ENCODE assay signal across 11 cellular contexts in the genomic region with DNA sequence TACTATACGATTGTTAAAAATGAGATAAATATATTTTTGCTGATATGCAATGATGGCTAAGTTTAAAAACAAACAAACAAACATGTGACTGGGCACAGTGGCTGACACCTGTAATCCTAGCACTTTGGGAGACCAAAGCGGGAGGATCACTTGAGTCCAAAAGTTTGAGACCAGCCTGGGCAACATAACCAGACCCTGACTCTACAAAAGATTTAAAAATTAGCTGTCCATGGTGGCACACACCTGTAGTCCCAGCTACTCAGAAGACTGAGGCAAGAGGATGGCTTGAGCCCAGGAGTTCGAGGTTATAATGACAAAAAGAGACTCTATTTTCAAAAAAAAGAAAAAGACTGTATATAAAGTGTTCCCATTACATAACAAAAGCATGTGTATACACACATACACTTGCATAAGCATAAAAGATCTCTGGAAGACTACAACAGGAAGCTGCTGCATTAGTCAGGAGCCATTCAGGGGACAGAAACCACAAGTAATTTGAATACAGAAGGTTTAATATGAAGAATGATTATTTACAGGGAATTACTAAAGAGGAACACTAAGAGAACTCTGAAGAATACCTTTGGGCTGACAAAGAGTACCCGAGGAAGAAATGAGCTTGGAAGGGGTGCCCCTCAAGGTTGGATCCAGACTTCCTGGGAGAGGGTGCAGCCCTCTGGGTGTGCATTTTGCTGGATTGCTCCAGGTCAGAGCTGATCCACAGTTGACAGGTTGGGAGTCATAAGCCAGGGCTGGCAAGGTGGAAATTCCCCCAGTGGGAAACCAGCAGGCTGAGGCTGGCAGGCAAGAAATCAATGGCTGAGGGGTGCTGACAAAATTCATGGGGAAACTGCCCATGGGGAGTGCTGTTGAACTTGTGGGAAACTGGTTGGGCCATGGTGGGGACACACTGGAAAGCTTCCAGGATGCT. TPM values are rescaled to one million over a fixed set of nuclear protein-coding genes. Genes with fewer than 3 reads are reported as not detected.
DNase-seq lines count a peak whose midpoint lies in the region; TF ChIP-seq lines count a peak whose summit lies in the region.
"Had no signal": no experiment of that assay in that cellular context is flagged by ENCODE, and none has a peak within 500 bp of the region (broad histone marks: within the 10 kb centered on the region; RNA-seq: fewer than 3 reads in every experiment).

No MANE protein-coding gene starts in this region.

- peak overlapping the region; percentile 45 for H4K8ac ChIP-seq in mesenchymal stem cell (ENCODE audit: low read length)

- H3K27me3 ChIP-seq in adipocyte (replicated peaks; ENCODE audit: control insufficient read depth, insufficient read depth, low read length), result no peaks in the 10 kb centered on the region
- no peaks in the 10 kb centered on the region for H3K27me3 ChIP-seq in mesenchymal stem cell (ENCODE audit: control insufficient read depth in 1 of 2, insufficient read depth in 1 of 2, low read length in 2 of 2)
- H3K27me3 ChIP-seq: body of pancreas had no signal

- DNase-seq in adipocyte (ENCODE audit: low read depth) (peak; percentile 33), mesenchymal stem cell (peak; percentile 82), amygdala (lab: John Stamatoyannopoulos, UW) (no peak), NCI-H1105 treated with DMSO at 0.1 percent for 48 hours (lab: John Stamatoyannopoulos, UW) (no peak), NCI-H510A (lab: John Stamatoyannopoulos, UW) (no peak), DMS 273 (lab: John Stamatoyannopoulos, UW; ENCODE audit: unreplicated experiment) (no peak)
- DNase-seq: natural killer cell; stimulated activated CD4-positive, alpha-beta T cell treated with anti-CD3 and anti-CD28 coated beads, Interleukin-4, amount 100 ng/mL, for 4 hours had no signal

- TF ChIP-seq CTCF in C4-2B (conservative IDR thresholded peaks at IDR 0.05), result no peak

- peaks cover 18% of the 10 kb centered on the region for H3K4me1 ChIP-seq in adipocyte (ENCODE audit: control insufficient read depth, insufficient read depth, low read length)
- H3K4me1 ChIP-seq in mesenchymal stem cell (ENCODE audit: control insufficient read depth, insufficient read depth, low read depth, low read length), result peaks cover 7% of the 10 kb centered on the region

- peak overlapping the region; percentile 61 to 73 for H3K18ac ChIP-seq in mesenchymal stem cell (ENCODE audit: low read depth in 1 of 2, low read length in 2 of 2)

- H3K9me3 ChIP-seq in adipocyte (ENCODE audit: control insufficient read depth, low read length) (no peaks in the 10 kb centered on the region), mesenchymal stem cell (ENCODE audit: control insufficient read depth, low read length) (no peaks in the 10 kb centered on the region)
- H3K9me3 ChIP-seq: body of pancreas had no signal

- 44% methylated on average over 2 of the region's 4 CpGs for WGBS in mesenchymal stem cell

- TF ChIP-seq RAD21 in Ishikawa (IDR thresholded peaks at IDR 0.05; ENCODE audit: low read depth), result no peak

- H2AFZ ChIP-seq in mesenchymal stem cell (ENCODE audit: low read depth, low read length), result peak overlapping the region; percentile 32

- H3K79me1 ChIP-seq in mesenchymal stem cell (replicated peaks; ENCODE audit: low read length, poor library complexity, severe bottlenecking), result no peaks in the 10 kb centered on the region

- peak overlapping the region; percentile 19 for H2BK120ac ChIP-seq in mesenchymal stem cell (ENCODE audit: low read depth, low read length)

- H2BK5ac ChIP-seq in mesenchymal stem cell (ENCODE audit: low read depth, low read length, poor library complexity, severe bottlenecking), result no peak overlapping the region

- H2BK15ac ChIP-seq in mesenchymal stem cell (ENCODE audit: low read depth, poor library complexity, severe bottlenecking), result peak overlapping the region; percentile 60

- H3K4me3 ChIP-seq in adipocyte (ENCODE audit: low read length), result no peak overlapping the region
- H3K4me3 ChIP-seq in mesenchymal stem cell (ENCODE audit: insufficient read depth in 1 of 2, low read depth in 1 of 2, low read length in 2 of 2), result no peak overlapping the region
- H3K4me3 ChIP-seq: body of pancreas had no signal

- H3K36me3 ChIP-seq in adipocyte (ENCODE audit: control insufficient read depth, insufficient read depth, low read length, severe bottlenecking), result no peaks in the 10 kb centered on the region
- H3K36me3 ChIP-seq in mesenchymal stem cell (ENCODE audit: control insufficient read depth in 1 of 2, insufficient read depth in 2 of 2, low read depth in 1 of 2, low read length in 2 of 2), result no peaks in the 10 kb centered on the region

- H3K9ac ChIP-seq in adipocyte (ENCODE audit: low read length) (no peak overlapping the region), mesenchymal stem cell (ENCODE audit: low read length) (peak overlapping the region; percentile 23)

- peak overlapping the region; percentile 52 to 60 for H3K4ac ChIP-seq in mesenchymal stem cell (ENCODE audit: low read depth in 1 of 2, low read length in 2 of 2)

- H3K4me2 ChIP-seq in mesenchymal stem cell (ENCODE audit: low read length, poor library complexity, severe bottlenecking), result no peak overlapping the region

- H3K27ac ChIP-seq in C4-2B (peak overlapping the region; percentile 2; the same call in 1 of the 2 replicates), mesenchymal stem cell (ENCODE audit: low read length, poor library complexity, severe bottlenecking) (peak overlapping the region; percentile 22)

- H3K14ac ChIP-seq in mesenchymal stem cell (ENCODE audit: low read length in 2 of 2), result no peak overlapping the region

- H3K23ac ChIP-seq in mesenchymal stem cell (ENCODE audit: low read length in 2 of 2), result no peak overlapping the region

- TF ChIP-seq EP300 in Ishikawa (IDR thresholded peaks at IDR 0.05; ENCODE audit: borderline replicate concordance), result no peak

- H4K91ac ChIP-seq in mesenchymal stem cell (ENCODE audit: low read length), result peak overlapping the region; percentile 57

- H2AK5ac ChIP-seq in mesenchymal stem cell (ENCODE audit: low read length, severe bottlenecking), result peak overlapping the region; percentile 3

- peak overlapping the region; percentile 49 to 87 for H2BK12ac ChIP-seq in mesenchymal stem cell (ENCODE audit: low read length in 2 of 2)

TF ChIP-seq in Ishikawa, 13 proteins besides CTCF, POLR2A, EP300 and RAD21:
- TF ChIP-seq CEBPB (IDR thresholded peaks at IDR 0.05), result no peak
- TF ChIP-seq REST (IDR thresholded peaks at IDR 0.05; ENCODE audit: low read depth), result peak; percentile 61

RNA-seq across cellular contexts. Expression of gene TM4SF18, which starts 9.2 kb away (rescaled TPM):
- polyA plus RNA-seq in mesenchymal stem cell (2013, experiment 1 of 2), result 0.94 TPM
- 0.88 TPM for polyA plus RNA-seq in mesenchymal stem cell (2013, experiment 2 of 2)

RNA-seq across cellular contexts. Expression of gene TM4SF1, which starts 34.8 kb away (rescaled TPM):
- 80.3 TPM for polyA plus RNA-seq in mesenchymal stem cell (2013, experiment 1 of 2)
- polyA plus RNA-seq in mesenchymal stem cell (2013, experiment 2 of 2), result 86.8 TPM

Comparison
In these comparisons a context has a peak if more than half of its experiments do, and no peak if none do; other contexts are left out.
1. DNase-seq: peak in adipocyte (single experiment) and mesenchymal stem cell (single experiment); none in amygdala (0 of 56), NCI-H1105 treated with DMSO at 0.1 percent for 48 hours (single experiment), NCI-H510A (single experiment) and DMS 273 (single experiment).